ENCODE assay signal across 21 cellular contexts in the genomic region with DNA sequence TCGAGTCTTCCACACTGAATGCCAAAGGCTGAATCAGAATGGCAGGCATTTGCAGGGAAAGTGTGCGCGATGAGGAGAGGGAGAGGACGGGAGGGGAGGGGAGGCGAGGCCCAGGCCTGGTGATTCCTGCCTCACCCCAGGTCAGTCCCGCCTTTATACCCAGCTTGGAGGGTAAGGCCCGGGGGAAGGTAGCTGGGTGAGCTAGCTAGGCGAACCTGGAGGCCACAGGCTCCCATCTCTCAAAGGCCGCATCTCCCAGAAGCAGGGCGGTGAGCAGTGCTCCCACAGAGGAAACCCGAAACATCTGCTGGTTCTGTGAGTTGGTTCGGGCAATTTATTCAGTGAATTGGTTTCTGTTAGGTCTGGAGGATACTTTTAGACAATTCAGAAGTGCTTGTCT. TPM values are rescaled to one million over a fixed set of nuclear protein-coding genes. Genes with fewer than 3 reads are reported as not detected.
DNase-seq lines count a peak whose midpoint lies in the region; ATAC-seq and TF ChIP-seq lines count a peak whose summit lies in the region.
"Had no signal": no experiment of that assay in that cellular context is flagged by ENCODE, and none has a peak within 500 bp of the region (broad histone marks: within the 10 kb centered on the region; RNA-seq: fewer than 3 reads in every experiment).

No MANE protein-coding gene starts in this region.

- no peaks in the 10 kb centered on the region for H3K36me3 Mint-ChIP-seq in GM23338 (ENCODE audit: low read depth)
- no peaks in the 10 kb centered on the region for H3K36me3 Mint-ChIP-seq in dendritic cell treated with granulocyte-macrophage colony-stimulating factor and Interleukin-4, amounts not matched to agents 40 ng/mL and 50 ng/mL, for 4 days (ENCODE audit: low read depth)
- no peaks in the 10 kb centered on the region for H3K36me3 Mint-ChIP-seq in neural crest cell (ENCODE audit: low read depth)
- H3K36me3 Mint-ChIP-seq in stimulated activated effector memory CD8-positive, alpha-beta T cell treated with anti-CD3 and anti-CD28 coated beads, Interleukin-12 subunit alpha, Interleukin-12 subunit beta, amount 100 ng/mL, for 72 hours = no peaks in the 10 kb centered on the region
- H3K36me3 Mint-ChIP-seq: CD14-positive monocyte; CD4-positive, alpha-beta memory T cell had no signal

- intact Hi-C loops in dendritic cell treated with granulocyte-macrophage colony-stimulating factor and Interleukin-4, amounts not matched to agents 40 ng/mL and 50 ng/mL, for 4 days (cut with micrococcal nuclease) = no loop called here

- peak overlapping the region; percentile 59; the same call in 1 of the 2 replicates for H2AFZ ChIP-seq in GM23338
- H2AFZ ChIP-seq: GM23248 had no signal

- H3K9me3 Mint-ChIP-seq in GM23338 (no peaks in the 10 kb centered on the region), neural crest cell (no peaks in the 10 kb centered on the region)
- no peaks in the 10 kb centered on the region for H3K9me3 Mint-ChIP-seq in dendritic cell treated with granulocyte-macrophage colony-stimulating factor and Interleukin-4, amounts not matched to agents 40 ng/mL and 50 ng/mL, for 4 days
- no peaks in the 10 kb centered on the region for H3K9me3 Mint-ChIP-seq in stimulated activated effector memory CD8-positive, alpha-beta T cell treated with anti-CD3 and anti-CD28 coated beads, Interleukin-12 subunit alpha, Interleukin-12 subunit beta, amount 100 ng/mL, for 72 hours
- H3K9me3 Mint-ChIP-seq: CD14-positive monocyte, HFFc6 had no signal

- H3K4me1 Mint-ChIP-seq in GM23338 = peaks cover 11% of the 10 kb centered on the region
- peaks cover 18% of the 10 kb centered on the region for H3K4me1 Mint-ChIP-seq in dendritic cell treated with granulocyte-macrophage colony-stimulating factor and Interleukin-4, amounts not matched to agents 40 ng/mL and 50 ng/mL, for 4 days (ENCODE audit: low read depth)
- H3K4me1 Mint-ChIP-seq in neural crest cell = peaks cover 37% of the 10 kb centered on the region
- no peaks in the 10 kb centered on the region for H3K4me1 Mint-ChIP-seq in stimulated activated effector memory CD8-positive, alpha-beta T cell treated with anti-CD3 and anti-CD28 coated beads, Interleukin-12 subunit alpha, Interleukin-12 subunit beta, amount 100 ng/mL, for 72 hours
- H3K4me1 Mint-ChIP-seq: CD4-positive, alpha-beta memory T cell had no signal

- H4K20me1 ChIP-seq in GM23338 (replicated peaks; ENCODE audit: insufficient read depth) = no peaks in the 10 kb centered on the region
- H4K20me1 ChIP-seq: BLaER1 had no signal

- H3K27ac Mint-ChIP-seq in GM23338 (no peak overlapping the region), neural crest cell (ENCODE audit: unreplicated experiment) (peak overlapping the region; percentile 29)
- H3K27ac Mint-ChIP-seq in dendritic cell treated with granulocyte-macrophage colony-stimulating factor and Interleukin-4, amounts not matched to agents 40 ng/mL and 50 ng/mL, for 4 days = peak overlapping the region; percentile 3
- no peak overlapping the region for H3K27ac Mint-ChIP-seq in stimulated activated effector memory CD8-positive, alpha-beta T cell treated with anti-CD3 and anti-CD28 coated beads, Interleukin-12 subunit alpha, Interleukin-12 subunit beta, amount 100 ng/mL, for 72 hours
- H3K27ac Mint-ChIP-seq: CD4-positive, alpha-beta memory T cell; HFFc6 had no signal

- H3K27ac ChIP-seq in GM23338 (ENCODE audit: low read depth) = no peak overlapping the region
- H3K27ac ChIP-seq: BLaER1, GM23248 had no signal

- no peaks in the 10 kb centered on the region for H3K36me3 ChIP-seq in GM23338 (ENCODE audit: insufficient read depth)
- H3K36me3 ChIP-seq: BLaER1 had no signal

- DNase-seq in GM23338 (ENCODE audit: low spot score) (no peak), neural crest cell (ENCODE audit: low read depth, low spot score) (no peak), GM19238 (ENCODE audit: insufficient read length, low spot score) (no peak)
- DNase-seq in stimulated activated effector memory CD8-positive, alpha-beta T cell treated with anti-CD3 and anti-CD28 coated beads, Interleukin-12 subunit alpha, Interleukin-12 subunit beta, amount 100 ng/mL, for 72 hours (ENCODE audit: low spot score in 2 of 2) = no peak
- no peak for DNase-seq in activated CD4-positive, alpha-beta T cell treated with anti-CD3 and anti-CD28 coated beads for 4 hours
- DNase-seq: 8988T; CD4-positive, alpha-beta memory T cell; DMS153; DMS79; GDM1; GM23248; H7; HFFc6 had no signal

- no peaks in the 10 kb centered on the region for H3K9me2 ChIP-seq in GM23338 (ENCODE audit: insufficient read depth)

- no peaks in the 10 kb centered on the region for H3K79me2 ChIP-seq in GM23338 (replicated peaks; ENCODE audit: insufficient read depth)

- no peaks in the 10 kb centered on the region for H3K4me1 ChIP-seq in GM23338 (ENCODE audit: insufficient read depth)

- TF ChIP-seq CTCF in GM23338 (conservative IDR thresholded peaks at IDR 0.05; ENCODE audit: low read depth in 2 of 2) (no peak), neural crest cell (conservative IDR thresholded peaks at IDR 0.05) (no peak)

- no peaks in the 10 kb centered on the region for H3K27me3 ChIP-seq in GM23338 (ENCODE audit: insufficient read depth)
- H3K27me3 ChIP-seq: BLaER1 had no signal

- H3K4me2 ChIP-seq in GM23338 = no peak overlapping the region
- H3K4me2 ChIP-seq: BLaER1 had no signal

- H3K4me3 Mint-ChIP-seq in GM23338 = no peak overlapping the region
- no peak overlapping the region for H3K4me3 Mint-ChIP-seq in dendritic cell treated with granulocyte-macrophage colony-stimulating factor and Interleukin-4, amounts not matched to agents 40 ng/mL and 50 ng/mL, for 4 days
- no peak overlapping the region for H3K4me3 Mint-ChIP-seq in neural crest cell
- H3K4me3 Mint-ChIP-seq in stimulated activated effector memory CD8-positive, alpha-beta T cell treated with anti-CD3 and anti-CD28 coated beads, Interleukin-12 subunit alpha, Interleukin-12 subunit beta, amount 100 ng/mL, for 72 hours = no peak overlapping the region
- H3K4me3 Mint-ChIP-seq: CD14-positive monocyte; CD4-positive, alpha-beta memory T cell; HFFc6 had no signal

- no peak overlapping the region for H3K4me3 ChIP-seq in GM23338
- H3K4me3 ChIP-seq: BLaER1, GM23248 had no signal

- peak; percentile 25; the same call in 2 of the 3 replicates for ATAC-seq in GM23338
- peak; percentile 31 for ATAC-seq in stimulated activated effector memory CD8-positive, alpha-beta T cell treated with anti-CD3 and anti-CD28 coated beads, Interleukin-12 subunit alpha, Interleukin-12 subunit beta, amount 100 ng/mL, for 72 hours
- ATAC-seq in HG02870 (IDR thresholded peaks at IDR 0.05; ENCODE audit: unreplicated experiment) = no peak
- ATAC-seq: HCT116 had no signal

- H3K27me3 Mint-ChIP-seq in GM23338 (ENCODE audit: insufficient read depth, low read depth, poor library complexity) (peaks cover 2% of the 10 kb centered on the region), neural crest cell (ENCODE audit: low read depth) (no peaks in the 10 kb centered on the region)
- peaks cover 5% of the 10 kb centered on the region for H3K27me3 Mint-ChIP-seq in dendritic cell treated with granulocyte-macrophage colony-stimulating factor and Interleukin-4, amounts not matched to agents 40 ng/mL and 50 ng/mL, for 4 days

- H3F3A ChIP-seq in GM23338 (replicated peaks; ENCODE audit: low read depth) = no peaks in the 10 kb centered on the region

TF ChIP-seq in GM23338, 12 proteins besides CTCF, POLR2A, EP300 and RAD21 (continues in another document):
- TF ChIP-seq ZNF114 (CRISPR knock-in tag; IDR thresholded peaks at IDR 0.05) (no peak), JUNB (IDR thresholded peaks at IDR 0.05; ENCODE audit: unreplicated experiment) (no peak), CREB1 (CRISPR knock-in tag; IDR thresholded peaks at IDR 0.05; ENCODE audit: low read depth) (no peak), NANOG (IDR thresholded peaks at IDR 0.05; ENCODE audit: borderline replicate concordance) (no peak), POLR2AphosphoS5 (IDR thresholded peaks at IDR 0.05; ENCODE audit: low read depth) (no peak), ZNF331 (CRISPR knock-in tag; IDR thresholded peaks at IDR 0.05; ENCODE audit: low read depth) (no peak), EZH2 (IDR thresholded peaks at IDR 0.05; ENCODE audit: low read depth, unreplicated experiment) (no peak), STAT1 (IDR thresholded peaks at IDR 0.05; ENCODE audit: unreplicated experiment) (no peak), EZH2phosphoT487 (IDR thresholded peaks at IDR 0.05; ENCODE audit: unreplicated experiment) (no peak)
- TF ChIP-seq, protein P1, sequence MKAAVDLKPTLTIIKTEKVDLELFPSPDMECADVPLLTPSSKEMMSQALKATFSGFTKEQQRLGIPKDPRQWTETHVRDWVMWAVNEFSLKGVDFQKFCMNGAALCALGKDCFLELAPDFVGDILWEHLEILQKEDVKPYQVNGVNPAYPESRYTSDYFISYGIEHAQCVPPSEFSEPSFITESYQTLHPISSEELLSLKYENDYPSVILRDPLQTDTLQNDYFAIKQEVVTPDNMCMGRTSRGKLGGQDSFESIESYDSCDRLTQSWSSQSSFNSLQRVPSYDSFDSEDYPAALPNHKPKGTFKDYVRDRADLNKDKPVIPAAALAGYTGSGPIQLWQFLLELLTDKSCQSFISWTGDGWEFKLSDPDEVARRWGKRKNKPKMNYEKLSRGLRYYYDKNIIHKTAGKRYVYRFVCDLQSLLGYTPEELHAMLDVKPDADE (IDR thresholded peaks at IDR 0.05) = no peak

RNA-seq across cellular contexts. Expression of a gene that starts 44.2 kb away (rescaled TPM):
- not detected in 2 replicates for total RNA-seq in GM23338 (2014; rRNA removed; shearing (Covaris generic))
- not detected in 2 replicates for polyA plus RNA-seq in GM23338 (2016; fragmentation: Nextera tagmentation; extraction: Ambion mirVana)
- total RNA-seq in neural crest cell = not detected in 2 replicates
- total RNA-seq: A673; CD4-positive, alpha-beta memory T cell; Daoy; GM23248; H7; HFFc6 had no signal
- polyA plus RNA-seq: AG04450; CD14-positive monocyte; CD4-positive, alpha-beta memory T cell; GM23248 had no signal

RNA-seq across cellular contexts. Expression of a gene that starts 46.4 kb away (rescaled TPM):
- not detected in 2 replicates for total RNA-seq in GM23338 (2014; rRNA removed; shearing (Covaris generic))
- not detected in 2 replicates for polyA plus RNA-seq in GM23338 (2016; fragmentation: Nextera tagmentation; extraction: Ambion mirVana)
- total RNA-seq in neural crest cell = not detected in 2 replicates
- total RNA-seq: A673; CD4-positive, alpha-beta memory T cell; Daoy; GM23248; H7; HFFc6 had no signal
- polyA plus RNA-seq: AG04450; CD14-positive monocyte; CD4-positive, alpha-beta memory T cell; GM23248 had no signal

Comparison
In these comparisons a context has a peak if more than half of its experiments do, and no peak if none do; other contexts are left out.
1. H3K27ac Mint-ChIP-seq: peak in dendritic cell treated with granulocyte-macrophage colony-stimulating factor and Interleukin-4, amounts not matched to agents 40 ng/mL and 50 ng/mL, for 4 days (single experiment) and neural crest cell (single experiment); none in GM23338 (single experiment) and stimulated activated effector memory CD8-positive, alpha-beta T cell treated with anti-CD3 and anti-CD28 coated beads, Interleukin-12 subunit alpha, Interleukin-12 subunit beta, amount 100 ng/mL, for 72 hours (single experiment).